8 cellular contexts compared by ENCODE assay signal in genomic region chr1:183685112-183685713, GRCh38. TPM values are rescaled to one million over a fixed set of nuclear protein-coding genes. Genes with fewer than 3 reads are reported as not detected.
DNase-seq lines count a peak whose midpoint lies in the region; ATAC-seq and TF ChIP-seq lines count a peak whose summit lies in the region.

No MANE protein-coding gene starts in this region.

- no peaks in the 10 kb centered on the region for H3K4me1 ChIP-seq in foreskin keratinocyte

- DNase-seq in CMK (ENCODE audit: low read depth) (peak; percentile 38), NCI-H187 (lab: John Stamatoyannopoulos, UW) (peak; percentile 27 to 33), foreskin keratinocyte (peak in 1 of 2 donors; percentile 34), pons (ENCODE audit: low spot score) (peak; percentile 65)

- H3K27ac ChIP-seq in foreskin keratinocyte: no peak overlapping the region

- H3K4me3 ChIP-seq in WI38 (ENCODE audit: low read depth, low read length): no peak overlapping the region

- ATAC-seq in GM18907 (IDR thresholded peaks at IDR 0.05; ENCODE audit: unreplicated experiment): peak; percentile 76
- ATAC-seq in foreskin keratinocyte: peak; percentile 52
- ATAC-seq in HG03520 (IDR thresholded peaks at IDR 0.05; ENCODE audit: unreplicated experiment): no peak
- ATAC-seq in HG03159 (IDR thresholded peaks at IDR 0.05; ENCODE audit: unreplicated experiment): no peak

- TF ChIP-seq CTCF in WI38 (IDR thresholded peaks at IDR 0.05; ENCODE audit: low read depth, low read length) (peak; percentile 35; the same call in 1 of the 2 replicates), foreskin keratinocyte (conservative IDR thresholded peaks at IDR 0.05) (peak; percentile 86)

- peaks cover 18% of the 10 kb centered on the region for H3K27me3 ChIP-seq in foreskin keratinocyte

RNA-seq across cellular contexts. Expression of gene APOBEC4, which starts 32.1 kb away (rescaled TPM):
- not detected in 2 replicates for total RNA-seq in foreskin keratinocyte
- polyA plus RNA-seq in foreskin keratinocyte: not detected in 2 replicates

RNA-seq across cellular contexts. Expression of gene ARPC5, which starts 49.6 kb away (rescaled TPM):
- total RNA-seq in foreskin keratinocyte: 187 and 212 TPM in 2 replicates
- polyA plus RNA-seq in foreskin keratinocyte: 107 and 137 TPM in 2 replicates

Comparison
In these comparisons a context has a peak if more than half of its experiments do, and no peak if none do; other contexts are left out.
1. ATAC-seq: peak in GM18907 (single experiment) and foreskin keratinocyte (single experiment); none in HG03520 (single experiment) and HG03159 (single experiment).